Comparison of ENCODE assay signal across 16 cellular contexts in the genomic region with DNA sequence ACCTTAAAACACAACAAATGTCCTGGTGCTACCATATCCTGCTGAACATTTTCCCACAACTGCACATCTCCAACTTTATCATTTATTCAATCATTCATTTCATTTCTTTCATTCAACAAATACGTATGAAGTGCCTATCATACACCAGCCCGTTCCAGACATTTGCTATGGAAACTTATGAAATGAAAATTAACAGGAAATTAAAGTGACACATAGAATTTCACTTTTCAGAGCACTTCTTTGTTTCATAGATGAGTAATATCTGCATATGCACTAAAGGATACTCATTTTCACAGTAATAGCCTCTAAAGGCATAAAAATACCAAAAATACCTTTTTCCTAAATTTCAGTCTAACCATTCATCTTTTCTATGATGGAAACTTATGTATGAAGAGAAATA. TPM values are rescaled to one million over a fixed set of nuclear protein-coding genes. Genes with fewer than 3 reads are reported as not detected.
A peak's percentile ranks its signal among the peaks of the same experiment; 100 is the strongest.
DNase-seq lines count a peak whose midpoint lies in the region; ATAC-seq and TF ChIP-seq lines count a peak whose summit lies in the region.
"Had no signal": no experiment of that assay in that cellular context is flagged by ENCODE, and none has a peak within 500 bp of the region (broad histone marks: within the 10 kb centered on the region; RNA-seq: fewer than 3 reads in every experiment).

No MANE protein-coding gene starts in this region.

- peaks cover 4% of the 10 kb centered on the region for H3K4me1 Mint-ChIP-seq in activated CD4-positive, alpha-beta T cell treated with anti-CD3 and anti-CD28 coated beads, Interleukin-2, amount 10 ng/mL, durations not matched to agents 7 days and 5 days
- H3K4me1 Mint-ChIP-seq in activated naive CD8-positive, alpha-beta T cell treated with anti-CD3 and anti-CD28 coated beads, Interleukin-2, amount 50 U/mL, for 24 hours: peaks cover 61% of the 10 kb centered on the region
- H3K4me1 Mint-ChIP-seq in stimulated activated naive CD8-positive, alpha-beta T cell treated with anti-CD3 and anti-CD28 coated beads, Interleukin-15, amount 100 ng/mL, for 72 hours: peaks cover 50% of the 10 kb centered on the region

- no peaks in the 10 kb centered on the region for H3K27me3 ChIP-seq in heart left ventricle
- H3K27me3 ChIP-seq: BLaER1 treated with 17β-estradiol and CSF1 and Interleukin-3, amounts not matched to agents 10 nM and 100 nM had no signal

- H3K36me3 Mint-ChIP-seq in activated CD4-positive, alpha-beta T cell treated with anti-CD3 and anti-CD28 coated beads, Interleukin-2, amount 10 ng/mL, durations not matched to agents 7 days and 5 days (ENCODE audit: low read depth): peaks cover 54% of the 10 kb centered on the region
- H3K36me3 Mint-ChIP-seq in activated naive CD8-positive, alpha-beta T cell treated with anti-CD3 and anti-CD28 coated beads, Interleukin-2, amount 50 U/mL, for 24 hours (ENCODE audit: low read depth): peaks cover 66% of the 10 kb centered on the region

- no peaks in the 10 kb centered on the region for H3K27me3 Mint-ChIP-seq in activated CD4-positive, alpha-beta T cell treated with anti-CD3 and anti-CD28 coated beads, Interleukin-2, amount 10 ng/mL, durations not matched to agents 7 days and 5 days
- no peaks in the 10 kb centered on the region for H3K27me3 Mint-ChIP-seq in activated naive CD8-positive, alpha-beta T cell treated with anti-CD3 and anti-CD28 coated beads, Interleukin-2, amount 50 U/mL, for 24 hours
- H3K27me3 Mint-ChIP-seq in stimulated activated naive CD8-positive, alpha-beta T cell treated with anti-CD3 and anti-CD28 coated beads, Interleukin-15, amount 100 ng/mL, for 72 hours: no peaks in the 10 kb centered on the region

- intact Hi-C loops in heart left ventricle (cut with DNase I) (no loop called here), Right ventricle myocardium inferior (cut with DNase I) (no loop called here)

- no peaks in the 10 kb centered on the region for H3K9me3 Mint-ChIP-seq in activated CD4-positive, alpha-beta T cell treated with anti-CD3 and anti-CD28 coated beads, Interleukin-2, amount 10 ng/mL, durations not matched to agents 7 days and 5 days
- H3K9me3 Mint-ChIP-seq in activated naive CD8-positive, alpha-beta T cell treated with anti-CD3 and anti-CD28 coated beads, Interleukin-2, amount 50 U/mL, for 24 hours: no peaks in the 10 kb centered on the region
- H3K9me3 Mint-ChIP-seq in stimulated activated naive CD8-positive, alpha-beta T cell treated with anti-CD3 and anti-CD28 coated beads, Interleukin-15, amount 100 ng/mL, for 72 hours: no peaks in the 10 kb centered on the region
- H3K9me3 Mint-ChIP-seq: H9 had no signal

- CTCF ChIA-PET in activated CD4-positive, alpha-beta T cell treated with anti-CD3 and anti-CD28 coated beads, Interleukin-2, amount 10 ng/mL, durations not matched to agents 7 days and 5 days (lab: Charles Lee): interaction anchor here (1.1 kb wide), 1 partner anchor 14 kb away, joined by 4 read pairs; no protein-coding TSS in a partner anchor

- H3K9me3 ChIP-seq in heart left ventricle: no peaks in the 10 kb centered on the region
- H3K9me3 ChIP-seq: BLaER1 treated with 17β-estradiol and CSF1 and Interleukin-3, amounts not matched to agents 10 nM and 100 nM had no signal

- ATAC-seq in heart left ventricle (no peak), Right ventricle myocardium inferior (no peak)
- peak; percentile 66 for ATAC-seq in activated naive CD8-positive, alpha-beta T cell treated with anti-CD3 and anti-CD28 coated beads, Interleukin-2, amount 50 U/mL, for 24 hours
- ATAC-seq in stimulated activated naive CD8-positive, alpha-beta T cell treated with anti-CD3 and anti-CD28 coated beads, Interleukin-15, amount 100 ng/mL, for 72 hours: peak; percentile 74
- ATAC-seq: PC-3 had no signal

- peak overlapping the region; percentile 28 for H3K27ac Mint-ChIP-seq in activated CD4-positive, alpha-beta T cell treated with anti-CD3 and anti-CD28 coated beads, Interleukin-2, amount 10 ng/mL, durations not matched to agents 7 days and 5 days
- peak overlapping the region; percentile 79 for H3K27ac Mint-ChIP-seq in activated naive CD8-positive, alpha-beta T cell treated with anti-CD3 and anti-CD28 coated beads, Interleukin-2, amount 50 U/mL, for 24 hours
- H3K27ac Mint-ChIP-seq in stimulated activated naive CD8-positive, alpha-beta T cell treated with anti-CD3 and anti-CD28 coated beads, Interleukin-15, amount 100 ng/mL, for 72 hours: no peak overlapping the region

- TF ChIP-seq CTCF in heart left ventricle (IDR thresholded peaks at IDR 0.05): no peak

- peaks cover 0 to 26% (median 12%) of the 10 kb centered on the region in 12 donors for H3K4me1 ChIP-seq in heart left ventricle
- H3K4me1 ChIP-seq: BLaER1 treated with 17β-estradiol and CSF1 and Interleukin-3, amounts not matched to agents 10 nM and 100 nM had no signal

- no peak for TF ChIP-seq POLR2A in heart left ventricle (IDR thresholded peaks at IDR 0.05)

- H3K4me3 ChIP-seq in heart left ventricle: no peak overlapping the region
- H3K4me3 ChIP-seq: BLaER1 treated with 17β-estradiol and CSF1 and Interleukin-3, amounts not matched to agents 10 nM and 100 nM had no signal

- 83 to 90% (median 86%) methylated on average over 2 of the region's 2 CpGs for WGBS in heart left ventricle, 4 donors

- no peak for DNase-seq in activated CD4-positive, alpha-beta T cell treated with anti-CD3 and anti-CD28 coated beads, Interleukin-2, amount 10 ng/mL, durations not matched to agents 7 days and 5 days
- DNase-seq in activated CD4-positive, alpha-beta T cell treated with anti-CD3 and anti-CD28 coated beads for 4 hours: no peak
- no peak for DNase-seq in heart left ventricle
- no peak for DNase-seq in Right ventricle myocardium inferior (ENCODE audit: missing footprints)
- no peak for DNase-seq in activated naive CD8-positive, alpha-beta T cell treated with anti-CD3 and anti-CD28 coated beads, Interleukin-2, amount 50 U/mL, for 24 hours
- DNase-seq in stimulated activated naive CD8-positive, alpha-beta T cell treated with anti-CD3 and anti-CD28 coated beads, Interleukin-15, amount 100 ng/mL, for 72 hours: no peak
- no peak for DNase-seq in globus pallidus (ENCODE audit: low spot score)
- DNase-seq: DND-41, H9, MM.1S, NCI-H1092 treated with DMSO at 0.1 percent for 48 hours, NCI-H2081 treated with DMSO at 0.1 percent for 48 hours, NCI-H510A, NCI-H774, PC-3 had no signal

- POLR2A ChIA-PET in activated CD4-positive, alpha-beta T cell treated with anti-CD3 and anti-CD28 coated beads, Interleukin-2, amount 10 ng/mL, durations not matched to agents 7 days and 5 days (lab: Charles Lee): no interaction called here

- peaks cover 0 to 87% (median 81%) of the 10 kb centered on the region in 9 donors for H3K36me3 ChIP-seq in heart left ventricle

- H3K4me3 Mint-ChIP-seq in activated CD4-positive, alpha-beta T cell treated with anti-CD3 and anti-CD28 coated beads, Interleukin-2, amount 10 ng/mL, durations not matched to agents 7 days and 5 days: no peak overlapping the region
- no peak overlapping the region for H3K4me3 Mint-ChIP-seq in activated naive CD8-positive, alpha-beta T cell treated with anti-CD3 and anti-CD28 coated beads, Interleukin-2, amount 50 U/mL, for 24 hours
- no peak overlapping the region for H3K4me3 Mint-ChIP-seq in stimulated activated naive CD8-positive, alpha-beta T cell treated with anti-CD3 and anti-CD28 coated beads, Interleukin-15, amount 100 ng/mL, for 72 hours
- H3K4me3 Mint-ChIP-seq: H9 had no signal

- peak overlapping the region in 9 of 12 donors; percentile 9 to 66 (median 50) for H3K27ac ChIP-seq in heart left ventricle
- H3K27ac ChIP-seq: BLaER1 treated with 17β-estradiol and CSF1 and Interleukin-3, amounts not matched to agents 10 nM and 100 nM had no signal

RNA-seq across cellular contexts. Expression of a gene that starts 12.6 kb away (rescaled TPM):
- 10 to 100 TPM; 71.5 to 94.5 TPM for total RNA-seq in activated CD4-positive, alpha-beta T cell treated with anti-CD3 and anti-CD28 coated beads, Interleukin-2, amount 10 ng/mL, durations not matched to agents 7 days and 5 days
- 100 to 1,000 TPM in 3 of 9 donors, 10 to 100 TPM in 6; 71.5 to 143 (median 94.5) TPM for total RNA-seq in heart left ventricle
- polyA plus RNA-seq in heart left ventricle: 100 to 1,000 TPM in 1 of 2 donors, 10 to 100 TPM in 1; 40.3 to 190 TPM
- 86.8 TPM for total RNA-seq in Right ventricle myocardium inferior

RNA-seq across cellular contexts. Expression of a gene that starts 31.7 kb away (rescaled TPM):
- 100 to 1,000 TPM in 1 of 2 experiments, 10 to 100 TPM in 1; 87.8 to 116 TPM for total RNA-seq in activated CD4-positive, alpha-beta T cell treated with anti-CD3 and anti-CD28 coated beads, Interleukin-2, amount 10 ng/mL, durations not matched to agents 7 days and 5 days
- total RNA-seq in heart left ventricle (10 to 100 TPM in 1 of 9 donors, 1 to 10 TPM in 8; 1.9 to 25.5 (median 4.3) TPM), Right ventricle myocardium inferior (4.7 TPM)
- 1 to 10 TPM; 4.4 to 5.1 TPM for polyA plus RNA-seq in heart left ventricle

Comparison
In these comparisons a context has a peak if more than half of its experiments do, and no peak if none do; other contexts are left out.
1. H3K27ac Mint-ChIP-seq: peak in activated CD4-positive, alpha-beta T cell treated with anti-CD3 and anti-CD28 coated beads, Interleukin-2, amount 10 ng/mL, durations not matched to agents 7 days and 5 days (single experiment) and activated naive CD8-positive, alpha-beta T cell treated with anti-CD3 and anti-CD28 coated beads, Interleukin-2, amount 50 U/mL, for 24 hours (single experiment); none in stimulated activated naive CD8-positive, alpha-beta T cell treated with anti-CD3 and anti-CD28 coated beads, Interleukin-15, amount 100 ng/mL, for 72 hours (0 of 2).
2. ATAC-seq: peak in activated naive CD8-positive, alpha-beta T cell treated with anti-CD3 and anti-CD28 coated beads, Interleukin-2, amount 50 U/mL, for 24 hours (single experiment) and stimulated activated naive CD8-positive, alpha-beta T cell treated with anti-CD3 and anti-CD28 coated beads, Interleukin-15, amount 100 ng/mL, for 72 hours (single experiment); none in heart left ventricle (0 of 4) and Right ventricle myocardium inferior (single experiment).